Comparison of ENCODE assay signal across 8 cellular contexts in genomic region chr1:182149411-182149965, GRCh38.
DNase-seq lines count a peak whose midpoint lies in the region; ATAC-seq, FAIRE-seq and TF ChIP-seq lines count a peak whose summit lies in the region.

No MANE protein-coding gene starts in this region.

- peak overlapping the region in 7 of 11 experiments; percentile 22 to 90 (median 77); a peak in 16 of 22 replicates for H3K4me2 ChIP-seq in BLaER1 treated with 17β-estradiol and CSF1 and Interleukin-3, amounts not matched to agents 10 nM and 100 nM

- peak overlapping the region in 9 of 11 experiments; percentile 27 to 100 (median 81); a peak in 15 of 22 replicates for H3K27ac ChIP-seq in BLaER1 treated with 17β-estradiol and CSF1 and Interleukin-3, amounts not matched to agents 10 nM and 100 nM
- H3K27ac ChIP-seq in prostate gland = no peak overlapping the region

- peaks cover 0 to 95% (median 28%) of the 10 kb centered on the region in 10 experiments; a peak in 14 of 20 replicates for H3K4me1 ChIP-seq in BLaER1 treated with 17β-estradiol and CSF1 and Interleukin-3, amounts not matched to agents 10 nM and 100 nM
- no peaks in the 10 kb centered on the region for H3K4me1 ChIP-seq in mucosa of descending colon (ENCODE audit: low read depth)
- H3K4me1 ChIP-seq in prostate gland (replicated peaks) = peaks cover 10% of the 10 kb centered on the region

- TF ChIP-seq CTCF in bronchial epithelial cell (IDR thresholded peaks at IDR 0.05; ENCODE audit: insufficient read depth, low read length, severe bottlenecking) (no peak), mucosa of descending colon (IDR thresholded peaks at IDR 0.05) (no peak), prostate gland (IDR thresholded peaks at IDR 0.05) (no peak)

- TF ChIP-seq POLR2A in prostate gland (IDR thresholded peaks at IDR 0.05) = no peak

- no peaks in the 10 kb centered on the region for H3K9me3 ChIP-seq in BLaER1 treated with 17β-estradiol and CSF1 and Interleukin-3, amounts not matched to agents 10 nM and 100 nM (replicated peaks in 1 of 11)
- H3K9me3 ChIP-seq in mucosa of descending colon (no peaks in the 10 kb centered on the region), prostate gland (no peaks in the 10 kb centered on the region)

- ATAC-seq in mucosa of descending colon = peak; percentile 66

- intact Hi-C loops in mucosa of descending colon (cut with DNase I, micrococcal nuclease) = no loop called here
- intact Hi-C loops in prostate gland (cut with DNase I) = loop anchor here (10.0 kb wide), 1 partner anchor 635 kb away; the partner anchor contains the start of gene NPL

- no peak overlapping the region; a peak in 1 of 20 replicates for H3K4me3 ChIP-seq in BLaER1 treated with 17β-estradiol and CSF1 and Interleukin-3, amounts not matched to agents 10 nM and 100 nM
- no peak overlapping the region for H3K4me3 ChIP-seq in bronchial epithelial cell (ENCODE audit: low read depth, low read length)
- no peak overlapping the region for H3K4me3 ChIP-seq in mucosa of descending colon
- H3K4me3 ChIP-seq in prostate gland = no peak overlapping the region

- no peaks in the 10 kb centered on the region for H3K36me3 ChIP-seq in BLaER1 treated with 17β-estradiol and CSF1 and Interleukin-3, amounts not matched to agents 10 nM and 100 nM
- H3K36me3 ChIP-seq in bronchial epithelial cell (ENCODE audit: control insufficient read depth, insufficient read depth, low read length) (no peaks in the 10 kb centered on the region), mucosa of descending colon (ENCODE audit: low read depth) (no peaks in the 10 kb centered on the region), prostate gland (no peaks in the 10 kb centered on the region)

- DNase-seq in KBM-7 = peak; percentile 82
- peak; percentile 95 for DNase-seq in bronchial epithelial cell (ENCODE audit: low read depth)
- peak in 1 of 3 donors; percentile 30 for DNase-seq in mucosa of descending colon
- DNase-seq in activated gamma-delta T cell treated with Interleukin-2 at 50 U/mL for 16 hours = no peak
- DNase-seq in NCI-H2029 (lab: John Stamatoyannopoulos, UW) = no peak
- DNase-seq in HTR-8/SVneo (ENCODE audit: insufficient read length, low spot score) = no peak
- DNase-seq in prostate gland (ENCODE audit: low spot score) = no peak

- peak; percentile 68 for FAIRE-seq in bronchial epithelial cell (lab: Jason Lieb, UNC)
- FAIRE-seq in HTR-8/SVneo (lab: Jason Lieb, UNC) = no peak

- no peaks in the 10 kb centered on the region for H4K20me1 ChIP-seq in BLaER1 treated with 17β-estradiol and CSF1 and Interleukin-3, amounts not matched to agents 10 nM and 100 nM

- in situ Hi-C loops in KBM-7 (cut with MboI; ENCODE audit: low pct_unique_long_range_greater_than_20kb, low sequenced_read_pairs) = no loop called here

- WGBS in prostate gland = 86% methylated on average over 6 of the region's 6 CpGs

- no peaks in the 10 kb centered on the region for H3K27me3 ChIP-seq in BLaER1 treated with 17β-estradiol and CSF1 and Interleukin-3, amounts not matched to agents 10 nM and 100 nM
- H3K27me3 ChIP-seq in bronchial epithelial cell (ENCODE audit: control insufficient read depth, insufficient read depth, low read length) = no peaks in the 10 kb centered on the region
- no peaks in the 10 kb centered on the region for H3K27me3 ChIP-seq in prostate gland (replicated peaks; ENCODE audit: insufficient read depth)

- H3K9ac ChIP-seq in BLaER1 treated with 17β-estradiol and CSF1 and Interleukin-3, amounts not matched to agents 10 nM and 100 nM = peak overlapping the region in 6 of 11 experiments; percentile 21 to 97 (median 78); a peak in 11 of 22 replicates

Comparison
In these comparisons a context has a peak if more than half of its experiments do, and no peak if none do; other contexts are left out.
1. H3K27ac ChIP-seq: peak in BLaER1 treated with 17β-estradiol and CSF1 and Interleukin-3, amounts not matched to agents 10 nM and 100 nM (9 of 11); none in prostate gland (0 of 2).
2. DNase-seq: peak in KBM-7 (single experiment) and bronchial epithelial cell (single experiment); none in activated gamma-delta T cell treated with Interleukin-2 at 50 U/mL for 16 hours (single experiment), NCI-H2029 (single experiment), HTR-8/SVneo (single experiment) and prostate gland (single experiment).